In genomic region chr6:90611543-90611864, GRCh38 we compare ENCODE assay signal across 8 cellular contexts. TPM values are rescaled to one million over a fixed set of nuclear protein-coding genes. Genes with fewer than 3 reads are reported as not detected.
DNase-seq lines count a peak whose midpoint lies in the region; ATAC-seq and TF ChIP-seq lines count a peak whose summit lies in the region.

No MANE protein-coding gene starts in this region.

- CTCF ChIA-PET in mammary epithelial cell (lab: Charles Lee; ENCODE audit: low non-redundant PET), result interaction anchor here (0.7 kb wide), 1 partner anchor 275 kb away, joined by 3 read pairs; no protein-coding TSS in a partner anchor

- no peak overlapping the region for H3K9ac ChIP-seq in mammary epithelial cell (ENCODE audit: insufficient read depth, low read length)
- H3K9ac ChIP-seq in muscle layer of colon (ENCODE audit: low read length), result no peak overlapping the region

- H3K4me2 ChIP-seq in mammary epithelial cell (ENCODE audit: insufficient read depth, low read depth, low read length), result peak overlapping the region; percentile 100

- H3K9me3 Mint-ChIP-seq in stimulated activated naive CD8-positive, alpha-beta T cell treated with anti-CD3 and anti-CD28 coated beads, Interleukin-15, Interleukin-2, amounts not matched to agents 100 ng/mL and 50 ng/mL, for 24 hours, result no peaks in the 10 kb centered on the region

- no peak overlapping the region for H3K27ac ChIP-seq in mammary epithelial cell (ENCODE audit: insufficient read depth, low read depth, low read length)
- H3K27ac ChIP-seq in muscle layer of colon (ENCODE audit: low read depth, low read length), result peak overlapping the region; percentile 56

- no peaks in the 10 kb centered on the region for H3K9me3 ChIP-seq in mammary epithelial cell (replicated peaks; ENCODE audit: insufficient read depth, low read length)
- no peaks in the 10 kb centered on the region for H3K9me3 ChIP-seq in muscle layer of colon (ENCODE audit: low read length)

- H3K36me3 Mint-ChIP-seq in stimulated activated naive CD8-positive, alpha-beta T cell treated with anti-CD3 and anti-CD28 coated beads, Interleukin-15, Interleukin-2, amounts not matched to agents 100 ng/mL and 50 ng/mL, for 24 hours (ENCODE audit: low read depth), result no peaks in the 10 kb centered on the region

- H3K27me3 ChIP-seq in mammary epithelial cell (ENCODE audit: insufficient read depth, low read length), result peaks cover 15% of the 10 kb centered on the region
- H3K27me3 ChIP-seq in muscle layer of colon (ENCODE audit: control insufficient read depth in 1 of 2, insufficient read depth in 2 of 2, low read length in 2 of 2), result no peaks in the 10 kb centered on the region

- in situ Hi-C loops in mammary epithelial cell (cut with MboI; ENCODE audit: low sequenced_read_pairs in 2 of 2), result no loop called here

- peaks cover 16% of the 10 kb centered on the region for H3K4me1 Mint-ChIP-seq in stimulated activated naive CD8-positive, alpha-beta T cell treated with anti-CD3 and anti-CD28 coated beads, Interleukin-15, Interleukin-2, amounts not matched to agents 100 ng/mL and 50 ng/mL, for 24 hours (ENCODE audit: low read depth)

- DNase-seq in stimulated activated naive CD8-positive, alpha-beta T cell treated with anti-CD3 and anti-CD28 coated beads, Interleukin-15, Interleukin-2, amounts not matched to agents 100 U/mL and 50 U/mL, for 24 hours, result no peak
- DNase-seq in mammary epithelial cell (no peak), NCI-H2107 (lab: John Stamatoyannopoulos, UW) (no peak), hypothalamus (lab: John Stamatoyannopoulos, UW) (no peak), NCI-H1417 (lab: John Stamatoyannopoulos, UW) (no peak)

- H3K4me1 ChIP-seq in mammary epithelial cell (ENCODE audit: insufficient read depth, low read length), result peaks cover 17% of the 10 kb centered on the region
- peaks cover 6% of the 10 kb centered on the region for H3K4me1 ChIP-seq in muscle layer of colon (ENCODE audit: insufficient read depth, low read length)

- H3K4me3 ChIP-seq in mammary epithelial cell (replicated peaks in 1 of 3; ENCODE audit: insufficient read depth in 1 of 3, low read depth in 2 of 3, low read length in 3 of 3) (peak overlapping the region; percentile 52 to 70 (median 61)), muscle layer of colon (ENCODE audit: low read depth in 1 of 2, low read length in 2 of 2) (peak overlapping the region; percentile 38 to 72)

- peak overlapping the region; percentile 88 for H3K4me3 Mint-ChIP-seq in stimulated activated naive CD8-positive, alpha-beta T cell treated with anti-CD3 and anti-CD28 coated beads, Interleukin-15, Interleukin-2, amounts not matched to agents 100 ng/mL and 50 ng/mL, for 24 hours

- H3K79me2 ChIP-seq in mammary epithelial cell (ENCODE audit: insufficient read depth, low read length), result no peaks in the 10 kb centered on the region

- H4K20me1 ChIP-seq in mammary epithelial cell (ENCODE audit: insufficient read depth, low read length), result no peaks in the 10 kb centered on the region

- TF ChIP-seq CTCF in mammary epithelial cell (conservative IDR thresholded peaks at IDR 0.05 in 1 of 2, IDR thresholded peaks at IDR 0.05 in 1 of 2; ENCODE audit: extremely low read depth in 1 of 2, insufficient read depth in 1 of 2, low read depth in 1 of 2, low read length in 2 of 2), result no peak

- WGBS in mammary epithelial cell (ENCODE audit: low coverage, missing lambda C conversion rate), result 13% methylated on average over 7 of the region's 7 CpGs

- H3K27me3 Mint-ChIP-seq in stimulated activated naive CD8-positive, alpha-beta T cell treated with anti-CD3 and anti-CD28 coated beads, Interleukin-15, Interleukin-2, amounts not matched to agents 100 ng/mL and 50 ng/mL, for 24 hours, result peaks cover 76% of the 10 kb centered on the region

- peak overlapping the region; percentile 97 for H2AFZ ChIP-seq in mammary epithelial cell (ENCODE audit: low read depth, low read length)

- no TSS peak for BruUV-seq in mammary epithelial cell (replicated peaks; lab: Mats Ljungman, UMichigan)

- dilution Hi-C loops in mammary epithelial cell (cut with HindIII; ENCODE audit: low sequenced_read_pairs), result no loop called here

- no peak for ATAC-seq in stimulated activated naive CD8-positive, alpha-beta T cell treated with anti-CD3 and anti-CD28 coated beads, Interleukin-15, Interleukin-2, amounts not matched to agents 100 U/mL and 50 U/mL, for 24 hours
- ATAC-seq in HG03460 (IDR thresholded peaks at IDR 0.05; ENCODE audit: unreplicated experiment), result no peak

- H3K36me3 ChIP-seq in mammary epithelial cell (ENCODE audit: insufficient read depth, low read length) (no peaks in the 10 kb centered on the region), muscle layer of colon (ENCODE audit: insufficient read depth, low read length) (no peaks in the 10 kb centered on the region)

- intact Hi-C loops in mammary epithelial cell (cut with micrococcal nuclease), result no loop called here

- H3K27ac Mint-ChIP-seq in stimulated activated naive CD8-positive, alpha-beta T cell treated with anti-CD3 and anti-CD28 coated beads, Interleukin-15, Interleukin-2, amounts not matched to agents 100 ng/mL and 50 ng/mL, for 24 hours, result peak overlapping the region; percentile 80

RNA-seq across cellular contexts. Expression of gene MAP3K7, which starts 24.6 kb away (rescaled TPM):
- total RNA-seq in mammary epithelial cell, result 10 to 100 TPM; 32.3 to 39.7 TPM
- polyA plus RNA-seq in mammary epithelial cell, result 20.2 TPM
- polyA minus RNA-seq in mammary epithelial cell, result 18.2 TPM
